30 cellular contexts compared by ENCODE assay signal in genomic region chr14:102035914-102036313, GRCh38.
"Had no signal": no experiment of that assay in that cellular context is flagged by ENCODE, and none has a peak within 500 bp of the region (broad histone marks: within the 10 kb centered on the region; RNA-seq: fewer than 3 reads in every experiment).

No MANE protein-coding gene starts in this region.

- H3K27ac ChIP-seq: adrenal gland, body of pancreas, brain microvascular endothelial cell, VCaP had no signal

- H3K4me3 ChIP-seq: adrenal gland, body of pancreas, breast epithelium had no signal

- DNase-seq: activated B cell treated with CpG ODN at 0.5 μM for 24 hours; activated CD4-positive, alpha-beta memory T cell treated with anti-CD3 and anti-CD28 coated beads for 36 hours; activated CD4-positive, alpha-beta T cell treated with anti-CD3 and anti-CD28 coated beads for 4 hours; activated CD4-positive, alpha-beta T cell treated with anti-CD3 and anti-CD28 coated beads, Interleukin-2, amount 10 ng/mL, durations not matched to agents 24 days and 14 days; activated CD4-positive, alpha-beta T cell treated with anti-CD3 and anti-CD28 coated beads, Interleukin-2, amount 50 U/mL, for 1 hour; activated CD4-positive, alpha-beta T cell treated with anti-CD3 and anti-CD28 coated beads, Interleukin-2, amount 50 U/mL, for 4 hours; activated CD4-positive, CD25-positive, alpha-beta regulatory T cell treated with anti-CD3 and anti-CD28 coated beads, Interleukin-2, amount 50 U/mL, for 72 hours; activated CD8-positive, alpha-beta memory T cell treated with anti-CD3 and anti-CD28 coated beads, Interleukin-2, amount 50 U/mL, for 4 hours; activated CD8-positive, alpha-beta T cell treated with anti-CD3 and anti-CD28 coated beads for 36 hours; activated effector memory CD4-positive, alpha-beta T cell treated with anti-CD3 and anti-CD28 coated beads, Interleukin-2, amount 50 U/mL, for 16 hours; activated gamma-delta T cell treated with Interleukin-2 at 50 U/mL for 16 hours; activated naive CD4-positive, alpha-beta T cell; activated naive CD4-positive, alpha-beta T cell treated with anti-CD3 and anti-CD28 coated beads for 36 hours; activated naive CD4-positive, alpha-beta T cell treated with anti-CD3 and anti-CD28 coated beads, Interleukin-2, amount 50 U/mL, for 16 hours; activated naive CD8-positive, alpha-beta T cell treated with anti-CD3 and anti-CD28 coated beads for 36 hours; activated T-cell treated with anti-CD3 and anti-CD28 coated beads for 4 hours; activated T-cell treated with anti-CD3 and anti-CD28 coated beads, Interleukin-2, amount 50 U/mL, for 1 hour; activated T-cell treated with anti-CD3 and anti-CD28 coated beads, Interleukin-2, amount 50 U/mL, for 4 hours; activated T-cell treated with anti-CD3 and anti-CD28 coated beads, Interleukin-2, amount 50 U/mL, for 72 hours; adrenal gland; amniotic stem cell; aorta; body of pancreas; brain microvascular endothelial cell; cerebellar nuclear complex; T-helper 2 cell; T-helper 9 cell had no signal

- H3K9me3 ChIP-seq: adrenal gland, body of pancreas, breast epithelium had no signal

- H3K4me1 ChIP-seq: adrenal gland, body of pancreas, breast epithelium had no signal

- ATAC-seq: activated CD8-positive, alpha-beta T cell treated with anti-CD3 and anti-CD28 coated beads for 36 hours; activated T-cell treated with anti-CD3 and anti-CD28 coated beads, Interleukin-2, amount 50 U/mL, for 4 hours; activated T-cell treated with anti-CD3 and anti-CD28 coated beads, Interleukin-2, amount 50 U/mL, for 72 hours; activated T-helper 17 cell treated with anti-CD3 and anti-CD28 coated beads, Interleukin-2, amount 50 U/mL, for 72 hours; body of pancreas had no signal
